ENCODE assay signal across 1 cellular context in the genomic region with DNA sequence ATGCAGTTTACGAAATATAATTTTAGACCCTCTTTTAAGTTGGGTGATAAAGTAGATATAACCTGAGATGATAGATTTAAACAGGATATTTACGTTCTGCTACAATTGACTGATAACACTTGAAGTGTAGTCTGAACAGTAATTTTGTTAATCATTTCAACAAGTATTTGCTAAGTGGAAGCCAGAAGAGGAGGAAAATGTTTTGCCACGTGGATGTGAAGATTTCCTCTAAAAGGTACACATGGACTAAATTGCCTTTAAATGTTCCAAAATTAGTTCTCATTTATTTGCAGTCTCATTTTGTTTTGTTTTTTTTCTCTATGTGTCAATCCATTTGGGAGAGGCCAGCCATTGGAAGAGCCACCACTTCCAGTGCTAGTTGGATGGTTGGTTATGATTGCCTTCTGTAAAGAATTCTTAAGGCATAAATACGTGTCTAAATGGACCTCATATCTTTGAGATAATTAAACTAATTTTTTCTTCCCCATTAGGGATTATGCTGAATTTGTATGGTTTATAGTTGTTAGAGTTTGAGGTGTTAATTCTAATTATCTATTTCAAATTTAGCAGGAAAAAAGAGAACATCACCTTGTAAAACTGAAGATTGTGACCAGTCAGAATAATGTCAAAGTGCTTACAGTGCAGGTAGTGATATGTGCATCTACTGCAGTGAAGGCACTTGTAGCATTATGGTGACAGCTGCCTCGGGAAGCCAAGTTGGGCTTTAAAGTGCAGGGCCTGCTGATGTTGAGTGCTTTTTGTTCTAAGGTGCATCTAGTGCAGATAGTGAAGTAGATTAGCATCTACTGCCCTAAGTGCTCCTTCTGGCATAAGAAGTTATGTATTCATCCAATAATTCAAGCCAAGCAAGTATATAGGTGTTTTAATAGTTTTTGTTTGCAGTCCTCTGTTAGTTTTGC.
TF ChIP-seq lines count a peak whose summit lies in the region.

No MANE protein-coding gene starts in this region.

TF ChIP-seq in HCT116, 20 proteins besides CTCF, POLR2A, EP300 and RAD21:
- TF ChIP-seq JUND (IDR thresholded peaks at IDR 0.05) (no peak), MAX (IDR thresholded peaks at IDR 0.05) (no peak), ZNF274 (IDR thresholded peaks at IDR 0.05; ENCODE audit: low read depth, low read length) (no peak), CBX3 (IDR thresholded peaks at IDR 0.05; ENCODE audit: low read depth) (no peak), EZH2phosphoT487 (IDR thresholded peaks at IDR 0.05; ENCODE audit: borderline replicate concordance) (no peak), FOSL1 (IDR thresholded peaks at IDR 0.05; ENCODE audit: low read depth) (no peak), SP1 (IDR thresholded peaks at IDR 0.05; ENCODE audit: low read depth) (no peak), ZFX (IDR thresholded peaks at IDR 0.05) (no peak), SRF (IDR thresholded peaks at IDR 0.05; ENCODE audit: low read depth) (no peak), POLR2AphosphoS5 (IDR thresholded peaks at IDR 0.05; ENCODE audit: low read depth, low read length) (no peak), ELF1 (IDR thresholded peaks at IDR 0.05; ENCODE audit: borderline replicate concordance, low read depth) (no peak), CEBPB (IDR thresholded peaks at IDR 0.05; ENCODE audit: low read depth) (no peak), TCF7L2 (IDR thresholded peaks at IDR 0.05; ENCODE audit: borderline replicate concordance, extremely low read depth, insufficient read depth, insufficient read length) (no peak), SIN3A (IDR thresholded peaks at IDR 0.05; ENCODE audit: low read depth) (no peak), ZBTB33 (IDR thresholded peaks at IDR 0.05; ENCODE audit: extremely low read depth, insufficient replicate concordance, low read length) (no peak)
- TF ChIP-seq, protein P1, sequence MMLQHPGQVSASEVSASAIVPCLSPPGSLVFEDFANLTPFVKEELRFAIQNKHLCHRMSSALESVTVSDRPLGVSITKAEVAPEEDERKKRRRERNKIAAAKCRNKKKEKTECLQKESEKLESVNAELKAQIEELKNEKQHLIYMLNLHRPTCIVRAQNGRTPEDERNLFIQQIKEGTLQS (IDR thresholded peaks at IDR 0.05) = no peak
